Comparison of ENCODE assay signal across 15 cellular contexts in genomic region chr22:39229075-39229474, GRCh38. TPM values are rescaled to one million over a fixed set of nuclear protein-coding genes. Genes with fewer than 3 reads are reported as not detected.
DNase-seq lines count a peak whose midpoint lies in the region; ATAC-seq and TF ChIP-seq lines count a peak whose summit lies in the region.
"Had no signal": no experiment of that assay in that cellular context is flagged by ENCODE, and none has a peak within 500 bp of the region (broad histone marks: within the 10 kb centered on the region; RNA-seq: fewer than 3 reads in every experiment).

No MANE protein-coding gene starts in this region.

- no peak overlapping the region for H3K4me3 ChIP-seq in left ventricle myocardium inferior
- peak overlapping the region; percentile 29 for H3K4me3 ChIP-seq in iPS-18a (ENCODE audit: low read length)
- H3K4me3 ChIP-seq: A549, GM23248 had no signal

- H3K9me3 ChIP-seq in left ventricle myocardium inferior (replicated peaks), result no peaks in the 10 kb centered on the region
- no peaks in the 10 kb centered on the region for H3K9me3 ChIP-seq in iPS-18a (ENCODE audit: control insufficient read depth, low read depth, low read length)
- H3K9me3 ChIP-seq: A549, Caco-2 had no signal

- ATAC-seq in left cardiac atrium, result no peak
- ATAC-seq in HG03159 (IDR thresholded peaks at IDR 0.05; ENCODE audit: unreplicated experiment), result no peak
- no peak for ATAC-seq in HG03175 (IDR thresholded peaks at IDR 0.05; ENCODE audit: unreplicated experiment)
- ATAC-seq: A549 had no signal

- H3K36me3 ChIP-seq in left ventricle myocardium inferior (peaks cover 70% of the 10 kb centered on the region), iPS-18a (ENCODE audit: control insufficient read depth, low read depth, low read length) (no peaks in the 10 kb centered on the region)

- POLR2A ChIA-PET in RWPE1 (lab: Yijun Ruan, JAX; ENCODE audit: low non-redundant PET), result interaction anchor here (0.6 kb wide), 1 partner anchor 210 kb away, joined by 3 read pairs; no protein-coding TSS in a partner anchor

- TF ChIP-seq CTCF in left ventricle myocardium inferior (IDR thresholded peaks at IDR 0.05; ENCODE audit: borderline replicate concordance), result no peak
- no peak for TF ChIP-seq CTCF in RWPE1 (conservative IDR thresholded peaks at IDR 0.05; ENCODE audit: low read depth)

- no peak for DNase-seq in left ventricle myocardium inferior
- no peak for DNase-seq in left cardiac atrium
- no peak for DNase-seq in RWPE1 (ENCODE audit: low spot score)
- no peak for DNase-seq in stimulated activated CD8-positive, alpha-beta memory T cell treated with anti-CD3 and anti-CD28 coated beads, Interleukin-4, amount 100 ng/mL, for 48 hours
- DNase-seq in NCI-H1436 treated with DMSO at 0.1 percent for 48 hours (lab: John Stamatoyannopoulos, UW), result no peak
- DNase-seq: AML-193; Caco-2; CD4-positive, alpha-beta T cell; GM23248 had no signal

- intact Hi-C loops in left ventricle myocardium inferior (cut with micrococcal nuclease), result no loop called here
- intact Hi-C loops in left cardiac atrium (cut with DNase I), result no loop called here

- no peaks in the 10 kb centered on the region for H3K27me3 ChIP-seq in left ventricle myocardium inferior (ENCODE audit: low read depth)
- H3K27me3 ChIP-seq in iPS-18a (ENCODE audit: control insufficient read depth, insufficient read depth, low read length), result peaks cover 46% of the 10 kb centered on the region

- CTCF ChIA-PET in RWPE1 (lab: Yijun Ruan, JAX), result no interaction called here

- H3K27ac ChIP-seq in left ventricle myocardium inferior (replicated peaks) (peak overlapping the region; percentile 97), RWPE1 (peak overlapping the region; percentile 32), iPS-18a (ENCODE audit: low read length) (no peak overlapping the region)
- H3K27ac ChIP-seq: 22Rv1, A549, C4-2B, GM23248 had no signal

- H3K4me1 ChIP-seq in left ventricle myocardium inferior, result peaks cover 43% of the 10 kb centered on the region
- peaks cover 33% of the 10 kb centered on the region for H3K4me1 ChIP-seq in iPS-18a (ENCODE audit: control insufficient read depth, low read depth, low read length)
- H3K4me1 ChIP-seq: A549, Caco-2 had no signal

- no peak overlapping the region for H3K9ac ChIP-seq in iPS-18a (ENCODE audit: low read length)
- H3K9ac ChIP-seq: GM23248 had no signal

RNA-seq across cellular contexts. Expression of gene PDGFB, which starts 15.7 kb away (rescaled TPM):
- total RNA-seq in left ventricle myocardium inferior (17.2 TPM), left cardiac atrium (10 to 100 TPM; 17.5 to 51.2 TPM)
- total RNA-seq: GM23248 had no signal
